ENCODE assay signal across 8 cellular contexts in genomic region chr10:58511765-58512469, GRCh38. TPM values are rescaled to one million over a fixed set of nuclear protein-coding genes. Genes with fewer than 3 reads are reported as not detected.
DNase-seq lines count a peak whose midpoint lies in the region; ATAC-seq and TF ChIP-seq lines count a peak whose summit lies in the region.

No MANE protein-coding gene starts in this region.

- TF ChIP-seq CTCF in activated B cell treated with CpG ODN at 0.5 μM for 24 hours (IDR thresholded peaks at IDR 0.05) (no peak), retinal pigment epithelial cell (conservative IDR thresholded peaks at IDR 0.05; ENCODE audit: low read depth, low read length) (no peak)

- H3K36me3 Mint-ChIP-seq in activated B cell treated with CpG ODN at 0.5 μM for 24 hours (ENCODE audit: low read depth) = no peaks in the 10 kb centered on the region

- no peaks in the 10 kb centered on the region for H3K9me3 Mint-ChIP-seq in activated B cell treated with CpG ODN at 0.5 μM for 24 hours

- H3K4me1 Mint-ChIP-seq in activated B cell treated with CpG ODN at 0.5 μM for 24 hours = peaks cover 11% of the 10 kb centered on the region

- intact Hi-C loops in activated B cell treated with CpG ODN at 0.5 μM for 24 hours (cut with micrococcal nuclease) = no loop called here
- intact Hi-C loops in left ventricle myocardium superior (cut with micrococcal nuclease) = no loop called here

- H3K27ac Mint-ChIP-seq in activated B cell treated with CpG ODN at 0.5 μM for 24 hours = no peak overlapping the region

- POLR2A ChIA-PET in activated B cell treated with CpG ODN at 0.5 μM for 24 hours (lab: Charles Lee) = no interaction called here

- peak overlapping the region; percentile 70 for H3K4me3 ChIP-seq in retinal pigment epithelial cell (ENCODE audit: low read length)

- DNase-seq in activated B cell treated with CpG ODN at 0.5 μM for 24 hours (no peak), left ventricle myocardium superior (peak; percentile 61), retinal pigment epithelial cell (ENCODE audit: low read depth) (no peak), middle frontal gyrus (ENCODE audit: extremely low spot score, low spot score) (no peak), NCI-H446 (lab: John Stamatoyannopoulos, UW) (no peak)
- no peak for DNase-seq in stimulated activated CD4-positive, alpha-beta T cell treated with anti-CD3 and anti-CD28 coated beads, Interleukin-4, amount 100 ng/mL, for 24 hours

- H3K4me3 Mint-ChIP-seq in activated B cell treated with CpG ODN at 0.5 μM for 24 hours = peak overlapping the region; percentile 48

- CTCF ChIA-PET in activated B cell treated with CpG ODN at 0.5 μM for 24 hours (lab: Charles Lee) = no interaction called here

- ATAC-seq in GM18498 (IDR thresholded peaks at IDR 0.05; ENCODE audit: unreplicated experiment) (peak; percentile 21), activated B cell treated with CpG ODN at 0.5 μM for 24 hours (ENCODE audit: low read depth) (no peak), left ventricle myocardium superior (peak; percentile 63), HG02973 (IDR thresholded peaks at IDR 0.05; ENCODE audit: unreplicated experiment) (no peak)

- peaks cover 28% of the 10 kb centered on the region for H3K27me3 Mint-ChIP-seq in activated B cell treated with CpG ODN at 0.5 μM for 24 hours

RNA-seq across cellular contexts. Expression of gene BICC1, which starts 0.8 kb away (rescaled TPM):
- total RNA-seq in activated B cell treated with CpG ODN at 0.5 μM for 24 hours = not detected in 2 replicates
- total RNA-seq in left ventricle myocardium superior = 4.9 TPM

Comparison
In these comparisons a context has a peak if more than half of its experiments do, and no peak if none do; other contexts are left out.
1. ATAC-seq: peak in GM18498 (single experiment) and left ventricle myocardium superior (single experiment); none in activated B cell treated with CpG ODN at 0.5 μM for 24 hours (single experiment) and HG02973 (single experiment).